In genomic region chr4:78644744-78645330, GRCh38 we compare ENCODE assay signal across 8 cellular contexts.
DNase-seq lines count a peak whose midpoint lies in the region; ATAC-seq and TF ChIP-seq lines count a peak whose summit lies in the region.

No MANE protein-coding gene starts in this region.

- peak; percentile 82 for TF ChIP-seq CTCF in C4-2B (conservative IDR thresholded peaks at IDR 0.05)

- H3K27ac ChIP-seq in C4-2B: no peak overlapping the region

- DNase-seq in NOMO-1 treated with dmso at 0.1 percent for 144 hours (lab: John Stamatoyannopoulos, UW; ENCODE audit: unreplicated experiment) (peak; percentile 68), globus pallidus (ENCODE audit: low spot score) (peak; percentile 73), pons (ENCODE audit: low spot score) (peak; percentile 81), NCI-H2081 treated with DMSO at 0.1 percent for 48 hours (lab: John Stamatoyannopoulos, UW) (no peak)
- DNase-seq in activated effector memory CD4-positive, alpha-beta T cell treated with Interleukin-2 at 50 U/mL for 16 hours: peak; percentile 9

- ATAC-seq in GM18867 (IDR thresholded peaks at IDR 0.05; ENCODE audit: unreplicated experiment): peak; percentile 96
- ATAC-seq in HG03060 (IDR thresholded peaks at IDR 0.05; ENCODE audit: low read depth, unreplicated experiment): peak; percentile 78
